In the genomic region with DNA sequence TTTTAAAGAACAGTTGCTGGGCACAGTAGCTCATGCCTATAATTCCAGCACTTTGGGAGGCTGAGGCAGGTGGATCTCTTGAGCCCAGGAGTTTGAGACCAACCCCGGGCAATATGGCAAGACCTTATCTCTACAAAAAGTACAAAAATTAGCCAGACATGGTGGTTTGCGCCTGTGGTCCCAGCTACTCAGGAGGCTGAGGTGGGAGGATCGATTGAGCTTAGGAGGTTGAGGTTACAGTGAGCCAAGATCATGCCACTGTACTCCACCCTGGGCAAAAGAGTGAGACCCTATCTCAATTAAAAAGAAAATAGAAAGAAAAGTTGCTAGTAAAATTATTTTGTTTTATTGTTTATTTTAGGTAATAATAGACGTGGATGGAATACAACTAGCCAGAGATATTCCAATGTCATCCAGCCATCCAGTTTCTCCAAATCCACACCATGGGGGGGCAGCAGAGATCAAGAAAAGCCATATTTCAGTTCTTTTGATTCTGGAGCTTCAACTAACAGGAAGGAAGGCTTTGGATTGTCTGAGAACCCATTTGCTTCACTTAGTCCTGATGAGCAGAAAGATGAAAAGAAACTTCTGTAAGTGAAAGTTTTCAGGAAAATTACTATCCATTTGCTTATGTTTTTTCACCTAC, we compare ENCODE assay signal across 1 cellular context.
TF ChIP-seq lines count a peak whose summit lies in the region.

No MANE protein-coding gene starts in this region.

TF ChIP-seq in GM23338, 12 proteins besides CTCF, POLR2A, EP300 and RAD21 (continued from another document):
- TF ChIP-seq, protein P1, sequence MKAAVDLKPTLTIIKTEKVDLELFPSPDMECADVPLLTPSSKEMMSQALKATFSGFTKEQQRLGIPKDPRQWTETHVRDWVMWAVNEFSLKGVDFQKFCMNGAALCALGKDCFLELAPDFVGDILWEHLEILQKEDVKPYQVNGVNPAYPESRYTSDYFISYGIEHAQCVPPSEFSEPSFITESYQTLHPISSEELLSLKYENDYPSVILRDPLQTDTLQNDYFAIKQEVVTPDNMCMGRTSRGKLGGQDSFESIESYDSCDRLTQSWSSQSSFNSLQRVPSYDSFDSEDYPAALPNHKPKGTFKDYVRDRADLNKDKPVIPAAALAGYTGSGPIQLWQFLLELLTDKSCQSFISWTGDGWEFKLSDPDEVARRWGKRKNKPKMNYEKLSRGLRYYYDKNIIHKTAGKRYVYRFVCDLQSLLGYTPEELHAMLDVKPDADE (IDR thresholded peaks at IDR 0.05): no peak
- TF ChIP-seq EZH2phosphoT487 (IDR thresholded peaks at IDR 0.05; ENCODE audit: unreplicated experiment) (no peak), ZNF331 (CRISPR knock-in tag; IDR thresholded peaks at IDR 0.05; ENCODE audit: low read depth) (no peak), NANOG (IDR thresholded peaks at IDR 0.05; ENCODE audit: borderline replicate concordance) (no peak)
TF ChIP-seq in GM23338: peak in this region for 0.
